1 cellular context compared by ENCODE assay signal in the genomic region with DNA sequence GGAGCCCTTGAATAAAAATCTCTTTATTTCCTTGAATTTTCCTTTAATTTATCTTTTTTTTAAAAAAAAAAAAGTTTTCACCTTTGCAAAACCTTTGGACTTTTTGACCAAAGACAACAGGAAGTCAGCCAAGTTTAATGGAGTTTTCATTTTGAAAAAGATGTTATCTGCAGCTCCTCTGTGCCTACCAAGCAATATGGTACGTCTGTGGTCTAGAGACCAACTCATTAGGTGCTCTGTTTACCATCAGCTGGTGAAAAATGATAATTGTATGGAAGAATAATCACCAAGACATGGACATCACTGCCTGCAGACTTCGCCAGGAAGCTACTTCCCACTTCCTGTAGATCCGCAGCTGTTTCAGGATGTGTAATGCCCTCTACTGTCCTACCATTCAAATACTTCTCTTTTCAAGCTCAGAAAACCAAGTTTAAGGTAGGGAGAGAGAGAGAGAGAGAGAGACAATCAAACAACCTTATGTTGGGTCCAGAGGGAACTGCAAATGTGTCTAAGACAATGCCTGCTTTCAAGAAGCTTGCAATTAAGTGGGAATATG.
A peak's percentile ranks its signal among the peaks of the same experiment; 100 is the strongest.
TF ChIP-seq lines count a peak whose summit lies in the region.

No MANE protein-coding gene starts in this region.

TF ChIP-seq in K562, 482 proteins besides CTCF, POLR2A, EP300 and RAD21 (continued from another document):
- TF ChIP-seq, protein P1, sequence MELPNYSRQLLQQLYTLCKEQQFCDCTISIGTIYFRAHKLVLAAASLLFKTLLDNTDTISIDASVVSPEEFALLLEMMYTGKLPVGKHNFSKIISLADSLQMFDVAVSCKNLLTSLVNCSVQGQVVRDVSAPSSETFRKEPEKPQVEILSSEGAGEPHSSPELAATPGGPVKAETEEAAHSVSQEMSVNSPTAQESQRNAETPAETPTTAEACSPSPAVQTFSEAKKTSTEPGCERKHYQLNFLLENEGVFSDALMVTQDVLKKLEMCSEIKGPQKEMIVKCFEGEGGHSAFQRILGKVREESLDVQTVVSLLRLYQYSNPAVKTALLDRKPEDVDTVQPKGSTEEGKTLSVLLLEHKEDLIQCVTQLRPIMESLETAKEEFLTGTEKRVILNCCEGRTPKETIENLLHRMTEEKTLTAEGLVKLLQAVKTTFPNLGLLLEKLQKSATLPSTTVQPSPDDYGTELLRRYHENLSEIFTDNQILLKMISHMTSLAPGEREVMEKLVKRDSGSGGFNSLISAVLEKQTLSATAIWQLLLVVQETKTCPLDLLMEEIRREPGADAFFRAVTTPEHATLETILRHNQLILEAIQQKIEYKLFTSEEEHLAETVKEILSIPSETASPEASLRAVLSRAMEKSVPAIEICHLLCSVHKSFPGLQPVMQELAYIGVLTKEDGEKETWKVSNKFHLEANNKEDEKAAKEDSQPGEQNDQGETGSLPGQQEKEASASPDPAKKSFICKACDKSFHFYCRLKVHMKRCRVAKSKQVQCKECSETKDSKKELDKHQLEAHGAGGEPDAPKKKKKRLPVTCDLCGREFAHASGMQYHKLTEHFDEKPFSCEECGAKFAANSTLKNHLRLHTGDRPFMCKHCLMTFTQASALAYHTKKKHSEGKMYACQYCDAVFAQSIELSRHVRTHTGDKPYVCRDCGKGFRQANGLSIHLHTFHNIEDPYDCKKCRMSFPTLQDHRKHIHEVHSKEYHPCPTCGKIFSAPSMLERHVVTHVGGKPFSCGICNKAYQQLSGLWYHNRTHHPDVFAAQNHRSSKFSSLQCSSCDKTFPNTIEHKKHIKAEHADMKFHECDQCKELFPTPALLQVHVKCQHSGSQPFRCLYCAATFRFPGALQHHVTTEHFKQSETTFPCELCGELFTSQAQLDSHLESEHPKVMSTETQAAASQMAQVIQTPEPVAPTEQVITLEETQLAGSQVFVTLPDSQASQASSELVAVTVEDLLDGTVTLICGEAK (IDR thresholded peaks at IDR 0.05) = peak; percentile 77
- TF ChIP-seq, protein P1 (CRISPR knock-in tag; IDR thresholded peaks at IDR 0.05) = no peak
- TF ChIP-seq RFX5 (IDR thresholded peaks at IDR 0.05; ENCODE audit: low read depth, low read length) (no peak), E4F1 (CRISPR knock-in tag; IDR thresholded peaks at IDR 0.05; ENCODE audit: borderline replicate concordance) (no peak), SPI1 (IDR thresholded peaks at IDR 0.05; ENCODE audit: borderline replicate concordance, low read depth, low read length) (peak; percentile 38; the same call in 1 of the 2 replicates), LEF1 (IDR thresholded peaks at IDR 0.05) (no peak), TRIM28 (IDR thresholded peaks at IDR 0.05) (no peak), FOXA1 (IDR thresholded peaks at IDR 0.05; ENCODE audit: borderline replicate concordance) (no peak), ARID2 (IDR thresholded peaks at IDR 0.05) (no peak), ARNT (IDR thresholded peaks at IDR 0.05) (no peak), MIER1 (IDR thresholded peaks at IDR 0.05; ENCODE audit: low read depth) (no peak), BCLAF1 (IDR thresholded peaks at IDR 0.05; ENCODE audit: borderline replicate concordance in 1 of 2, control insufficient read depth in 1 of 2, low read depth in 2 of 2, low read length in 1 of 2) (no peak), ZNF436 (CRISPR knock-in tag; IDR thresholded peaks at IDR 0.05) (no peak), TFAP4 (CRISPR knock-in tag; IDR thresholded peaks at IDR 0.05; ENCODE audit: borderline replicate concordance) (no peak), EWSR1 (IDR thresholded peaks at IDR 0.05; ENCODE audit: borderline replicate concordance, low read depth, partially characterized antibody) (no peak), SIN3A (IDR thresholded peaks at IDR 0.05; ENCODE audit: borderline replicate concordance in 2 of 2, control insufficient read depth in 1 of 2, low read depth in 2 of 2, low read length in 2 of 2) (no peak), ZNF280A (IDR thresholded peaks at IDR 0.05; ENCODE audit: low read depth, partially characterized antibody) (no peak), STAG1 (CRISPR knock-in tag; IDR thresholded peaks at IDR 0.05; ENCODE audit: borderline replicate concordance) (no peak), MCM7 (IDR thresholded peaks at IDR 0.05) (no peak), ERF (CRISPR knock-in tag; IDR thresholded peaks at IDR 0.05) (no peak), MYNN (IDR thresholded peaks at IDR 0.05) (no peak), MYNN (CRISPR knock-in tag; IDR thresholded peaks at IDR 0.05) (no peak), PHB (CRISPR knock-in tag; IDR thresholded peaks at IDR 0.05) (no peak), WHSC1 (IDR thresholded peaks at IDR 0.05; ENCODE audit: low read length) (no peak)
